In the genomic region with DNA sequence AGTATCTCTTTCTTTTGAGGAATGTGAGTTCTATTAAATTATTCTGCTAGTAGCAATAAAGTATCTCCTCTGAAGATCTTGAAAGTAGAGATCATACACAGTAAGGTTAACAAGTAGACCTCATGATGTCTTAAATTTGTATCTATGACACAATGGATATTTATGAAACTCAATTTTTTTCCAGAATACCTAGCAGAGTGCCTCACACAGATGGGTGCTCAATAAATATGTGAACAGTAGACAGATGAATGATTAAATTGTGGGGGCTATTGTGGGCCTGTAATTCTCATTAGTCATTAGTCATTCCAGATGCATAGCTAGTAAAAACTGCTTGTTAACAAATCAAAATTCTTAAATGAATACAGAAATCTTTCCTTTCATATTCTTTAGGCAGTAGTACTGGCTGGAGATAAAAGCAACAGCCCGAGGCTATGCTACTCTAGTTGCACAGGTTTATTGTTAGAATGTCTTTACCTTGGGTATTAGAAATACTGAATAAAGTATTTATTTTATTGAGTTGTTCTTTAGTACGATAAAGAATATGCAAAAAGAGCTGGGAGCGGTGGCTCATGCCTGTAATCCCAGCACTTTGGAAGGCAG, we compare ENCODE assay signal across 16 cellular contexts. TPM values are rescaled to one million over a fixed set of nuclear protein-coding genes. Genes with fewer than 3 reads are reported as not detected.
A peak's percentile ranks its signal among the peaks of the same experiment; 100 is the strongest.
DNase-seq lines count a peak whose midpoint lies in the region; ATAC-seq and TF ChIP-seq lines count a peak whose summit lies in the region.
"Had no signal": no experiment of that assay in that cellular context is flagged by ENCODE, and none has a peak within 500 bp of the region (broad histone marks: within the 10 kb centered on the region; RNA-seq: fewer than 3 reads in every experiment).

No MANE protein-coding gene starts in this region.

- peaks cover 12% of the 10 kb centered on the region for H3K4me1 ChIP-seq in lower lobe of right lung

- no peaks in the 10 kb centered on the region for H3K27me3 Mint-ChIP-seq in CD4-positive, alpha-beta T cell
- H3K27me3 Mint-ChIP-seq in immature natural killer cell (ENCODE audit: low read depth in 3 of 3), result peaks cover 2 to 4% (median 4%) of the 10 kb centered on the region in 3 donors
- H3K27me3 Mint-ChIP-seq: activated CD4-positive, alpha-beta T cell treated with anti-CD3 and anti-CD28 coated beads, Interleukin-2, amount 10 ng/mL, durations not matched to agents 24 days and 14 days had no signal

- H3K36me3 ChIP-seq in lower lobe of right lung, result peaks cover 29% of the 10 kb centered on the region

- no peaks in the 10 kb centered on the region for H3K9me3 ChIP-seq in CD4-positive, alpha-beta T cell (ENCODE audit: control insufficient read depth, low read length)
- no peaks in the 10 kb centered on the region for H3K9me3 ChIP-seq in lower lobe of right lung

- CTCF ChIA-PET in CD4-positive, alpha-beta T cell (lab: Charles Lee), result interaction anchor here (1.5 kb wide), 1 partner anchor 154 kb away, joined by 9 read pairs; no protein-coding TSS in a partner anchor

- DNase-seq in CD4-positive, alpha-beta T cell, result no peak
- DNase-seq in ELR (ENCODE audit: low read depth) (peak; percentile 43), immature natural killer cell (no peak), lower lobe of right lung (no peak)
- DNase-seq: activated CD4-positive, alpha-beta T cell treated with anti-CD3 and anti-CD28 coated beads, Interleukin-2, amount 10 ng/mL, durations not matched to agents 24 days and 14 days; anterior cingulate cortex; cortex of kidney; glutamatergic neuron; KBM-7; NCI-H1092 treated with DMSO at 0.1 percent for 48 hours; nucleus accumbens; stimulated activated CD4-positive, alpha-beta T cell treated with anti-CD3 and anti-CD28 coated beads, Interleukin-4, amount 100 ng/mL, for 1 hour; stimulated activated CD8-positive, alpha-beta memory T cell treated with anti-CD3 and anti-CD28 coated beads, Interleukin-4, amount 100 ng/mL, for 48 hours had no signal

- H3K27me3 ChIP-seq in CD4-positive, alpha-beta T cell (ENCODE audit: control insufficient read depth, insufficient read depth, low read length), result no peaks in the 10 kb centered on the region
- H3K27me3 ChIP-seq in lower lobe of right lung (ENCODE audit: low read depth), result no peaks in the 10 kb centered on the region

- POLR2A ChIA-PET in CD4-positive, alpha-beta T cell (lab: Charles Lee), result interaction anchor here (0.8 to 5.7 kb wide), 3 partner anchors 17 to 33 kb away, joined by 3 to 41 read pairs (median 4); partner anchors contain the start of gene CHD1

- no peak overlapping the region for H3K4me3 Mint-ChIP-seq in CD4-positive, alpha-beta T cell
- no peak overlapping the region for H3K4me3 Mint-ChIP-seq in immature natural killer cell
- H3K4me3 Mint-ChIP-seq: activated CD4-positive, alpha-beta T cell treated with anti-CD3 and anti-CD28 coated beads, Interleukin-2, amount 10 ng/mL, durations not matched to agents 24 days and 14 days had no signal

- H3K27ac Mint-ChIP-seq in CD4-positive, alpha-beta T cell, result peak overlapping the region; percentile 13
- peak overlapping the region in 5 of 6 donors; percentile 13 to 58 (median 34) for H3K27ac Mint-ChIP-seq in immature natural killer cell
- H3K27ac Mint-ChIP-seq: activated CD4-positive, alpha-beta T cell treated with anti-CD3 and anti-CD28 coated beads, Interleukin-2, amount 10 ng/mL, durations not matched to agents 24 days and 14 days had no signal

- TF ChIP-seq CTCF in CD4-positive, alpha-beta T cell (IDR thresholded peaks at IDR 0.05), result no peak
- TF ChIP-seq CTCF in lower lobe of right lung (IDR thresholded peaks at IDR 0.05), result no peak

- H3K4me1 Mint-ChIP-seq in CD4-positive, alpha-beta T cell (ENCODE audit: low read depth), result peaks cover 53% of the 10 kb centered on the region
- peaks cover 40 to 65% of the 10 kb centered on the region in 2 donors for H3K4me1 Mint-ChIP-seq in immature natural killer cell

- no peak for ATAC-seq in CD4-positive, alpha-beta T cell (ENCODE audit: poor library complexity)
- ATAC-seq in SK-N-SH treated with all-trans-retinoic acid at 6 μM for 48 hours, result peak; percentile 64
- no peak for ATAC-seq in lower lobe of right lung
- no peak for ATAC-seq in GM19328 (IDR thresholded peaks at IDR 0.05; ENCODE audit: unreplicated experiment)
- ATAC-seq in GM21423 (IDR thresholded peaks at IDR 0.05; ENCODE audit: unreplicated experiment), result no peak

- peaks cover 67% of the 10 kb centered on the region for H3K36me3 Mint-ChIP-seq in CD4-positive, alpha-beta T cell (ENCODE audit: low read depth)
- H3K36me3 Mint-ChIP-seq in immature natural killer cell, result peaks cover 0 to 17% (median 5%) of the 10 kb centered on the region in 3 donors

- intact Hi-C loops in CD4-positive, alpha-beta T cell (cut with DNase I, micrococcal nuclease), result loop anchor here (1.0 to 2.0 kb wide), 4 partner anchors 20 to 153 kb away; partner anchors contain the start of gene CHD1 (in 1 of the 2)
- intact Hi-C loops in lower lobe of right lung (cut with DNase I), result loop anchor here (5.0 kb wide), 1 partner anchor 125 kb away; no protein-coding TSS in a partner anchor

- no peaks in the 10 kb centered on the region for H3K9me3 Mint-ChIP-seq in CD4-positive, alpha-beta T cell
- H3K9me3 Mint-ChIP-seq in immature natural killer cell, result no peaks in the 10 kb centered on the region
- H3K9me3 Mint-ChIP-seq: activated CD4-positive, alpha-beta T cell treated with anti-CD3 and anti-CD28 coated beads, Interleukin-2, amount 10 ng/mL, durations not matched to agents 24 days and 14 days had no signal

- H3K27ac ChIP-seq in CD4-positive, alpha-beta T cell (ENCODE audit: low read depth, low read length), result no peak overlapping the region
- no peak overlapping the region for H3K27ac ChIP-seq in lower lobe of right lung

- H3K4me3 ChIP-seq in lower lobe of right lung, result no peak overlapping the region

TF ChIP-seq in SK-N-SH treated with all-trans-retinoic acid at 6 μM for 48 hours, 23 proteins besides CTCF, POLR2A, EP300 and RAD21 (continues in another document):
- TF ChIP-seq, protein P1, sequence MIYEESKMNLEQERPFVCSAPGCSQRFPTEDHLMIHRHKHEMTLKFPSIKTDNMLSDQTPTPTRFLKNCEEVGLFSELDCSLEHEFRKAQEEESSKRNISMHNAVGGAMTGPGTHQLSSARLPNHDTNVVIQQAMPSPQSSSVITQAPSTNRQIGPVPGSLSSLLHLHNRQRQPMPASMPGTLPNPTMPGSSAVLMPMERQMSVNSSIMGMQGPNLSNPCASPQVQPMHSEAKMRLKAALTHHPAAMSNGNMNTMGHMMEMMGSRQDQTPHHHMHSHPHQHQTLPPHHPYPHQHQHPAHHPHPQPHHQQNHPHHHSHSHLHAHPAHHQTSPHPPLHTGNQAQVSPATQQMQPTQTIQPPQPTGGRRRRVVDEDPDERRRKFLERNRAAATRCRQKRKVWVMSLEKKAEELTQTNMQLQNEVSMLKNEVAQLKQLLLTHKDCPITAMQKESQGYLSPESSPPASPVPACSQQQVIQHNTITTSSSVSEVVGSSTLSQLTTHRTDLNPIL (CRISPR knock-in tag; IDR thresholded peaks at IDR 0.05; ENCODE audit: low read depth), result 0 out of 2 replicates have a peak, but pooled peaks have one; percentile 41
- TF ChIP-seq RARB (CRISPR knock-in tag; IDR thresholded peaks at IDR 0.05), result no peak
- TF ChIP-seq OSR1 (CRISPR knock-in tag; IDR thresholded peaks at IDR 0.05), result no peak
- TF ChIP-seq TOX (CRISPR knock-in tag; IDR thresholded peaks at IDR 0.05; ENCODE audit: borderline replicate concordance), result no peak
- no peak for TF ChIP-seq TCF4 (CRISPR knock-in tag; IDR thresholded peaks at IDR 0.05; ENCODE audit: borderline replicate concordance)
- TF ChIP-seq GLIS3 (CRISPR knock-in tag; IDR thresholded peaks at IDR 0.05), result no peak
- no peak for TF ChIP-seq ZC3H10 (CRISPR knock-in tag; IDR thresholded peaks at IDR 0.05)
- TF ChIP-seq ISL1 (CRISPR knock-in tag; IDR thresholded peaks at IDR 0.05), result peak; percentile 84
- TF ChIP-seq, protein P2, sequence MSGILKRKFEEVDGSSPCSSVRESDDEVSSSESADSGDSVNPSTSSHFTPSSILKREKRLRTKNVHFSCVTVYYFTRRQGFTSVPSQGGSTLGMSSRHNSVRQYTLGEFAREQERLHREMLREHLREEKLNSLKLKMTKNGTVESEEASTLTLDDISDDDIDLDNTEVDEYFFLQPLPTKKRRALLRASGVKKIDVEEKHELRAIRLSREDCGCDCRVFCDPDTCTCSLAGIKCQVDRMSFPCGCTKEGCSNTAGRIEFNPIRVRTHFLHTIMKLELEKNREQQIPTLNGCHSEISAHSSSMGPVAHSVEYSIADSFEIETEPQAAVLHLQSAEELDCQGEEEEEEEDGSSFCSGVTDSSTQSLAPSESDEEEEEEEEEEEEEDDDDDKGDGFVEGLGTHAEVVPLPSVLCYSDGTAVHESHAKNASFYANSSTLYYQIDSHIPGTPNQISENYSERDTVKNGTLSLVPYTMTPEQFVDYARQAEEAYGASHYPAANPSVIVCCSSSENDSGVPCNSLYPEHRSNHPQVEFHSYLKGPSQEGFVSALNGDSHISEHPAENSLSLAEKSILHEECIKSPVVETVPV (CRISPR knock-in tag; IDR thresholded peaks at IDR 0.05), result no peak
- TF ChIP-seq, protein P3, sequence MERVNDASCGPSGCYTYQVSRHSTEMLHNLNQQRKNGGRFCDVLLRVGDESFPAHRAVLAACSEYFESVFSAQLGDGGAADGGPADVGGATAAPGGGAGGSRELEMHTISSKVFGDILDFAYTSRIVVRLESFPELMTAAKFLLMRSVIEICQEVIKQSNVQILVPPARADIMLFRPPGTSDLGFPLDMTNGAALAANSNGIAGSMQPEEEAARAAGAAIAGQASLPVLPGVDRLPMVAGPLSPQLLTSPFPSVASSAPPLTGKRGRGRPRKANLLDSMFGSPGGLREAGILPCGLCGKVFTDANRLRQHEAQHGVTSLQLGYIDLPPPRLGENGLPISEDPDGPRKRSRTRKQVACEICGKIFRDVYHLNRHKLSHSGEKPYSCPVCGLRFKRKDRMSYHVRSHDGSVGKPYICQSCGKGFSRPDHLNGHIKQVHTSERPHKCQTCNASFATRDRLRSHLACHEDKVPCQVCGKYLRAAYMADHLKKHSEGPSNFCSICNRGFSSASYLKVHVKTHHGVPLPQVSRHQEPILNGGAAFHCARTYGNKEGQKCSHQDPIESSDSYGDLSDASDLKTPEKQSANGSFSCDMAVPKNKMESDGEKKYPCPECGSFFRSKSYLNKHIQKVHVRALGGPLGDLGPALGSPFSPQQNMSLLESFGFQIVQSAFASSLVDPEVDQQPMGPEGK (CRISPR knock-in tag; IDR thresholded peaks at IDR 0.05; ENCODE audit: borderline replicate concordance), result peak; percentile 83; the same call in 1 of the 2 replicates
- TF ChIP-seq ZNF8 (CRISPR knock-in tag; IDR thresholded peaks at IDR 0.05), result no peak

RNA-seq across cellular contexts. Expression of gene CHD1, which starts 22.0 kb away (rescaled TPM):
- 100 to 1,000 TPM; 217 to 228 TPM for total RNA-seq in CD4-positive, alpha-beta T cell
- polyA plus RNA-seq in immature natural killer cell, result 10 to 100 TPM in 1 of 3 donors, 1 to 10 TPM in 2; 5.0 to 10.4 (median 5.5) TPM
- 32.8 TPM for total RNA-seq in lower lobe of right lung
